8 cellular contexts compared by ENCODE assay signal in the genomic region with DNA sequence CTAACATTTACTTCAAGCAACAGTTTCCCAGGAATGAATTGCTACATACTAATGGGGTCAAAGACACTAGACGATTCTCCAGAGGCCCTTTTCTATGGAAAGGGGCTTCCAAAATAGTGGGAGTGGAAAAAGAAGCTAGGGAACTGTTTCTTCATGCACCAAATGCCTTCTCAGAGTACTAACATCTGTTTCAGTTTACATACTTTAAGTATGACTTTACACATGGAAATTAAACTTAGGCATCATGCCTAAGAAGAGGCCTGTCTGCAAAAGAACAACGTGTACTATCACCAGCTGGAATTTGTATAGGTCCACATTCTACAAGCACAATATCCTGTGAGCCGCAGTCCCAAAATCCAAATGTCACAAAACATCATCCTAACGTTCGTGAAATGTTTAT. TPM values are rescaled to one million over a fixed set of nuclear protein-coding genes. Genes with fewer than 3 reads are reported as not detected.
DNase-seq lines count a peak whose midpoint lies in the region; ATAC-seq and TF ChIP-seq lines count a peak whose summit lies in the region.

No MANE protein-coding gene starts in this region.

- H3K36me3 ChIP-seq in BJ (ENCODE audit: control insufficient read depth, insufficient read depth, low read length): no peaks in the 10 kb centered on the region
- H3K36me3 ChIP-seq in SK-N-SH (replicated peaks in 1 of 2; ENCODE audit: control insufficient read depth in 1 of 2, insufficient read depth in 2 of 2, low read length in 1 of 2): no peaks in the 10 kb centered on the region
- H3K36me3 ChIP-seq in rectal smooth muscle tissue (ENCODE audit: control insufficient read depth, insufficient read depth, low read length): no peaks in the 10 kb centered on the region

- H3F3A ChIP-seq in SK-N-SH (replicated peaks; ENCODE audit: insufficient read depth): peaks cover 50% of the 10 kb centered on the region

- 13% methylated on average over 5 of the region's 5 CpGs for WGBS in SK-N-SH (ENCODE audit: low lambda C conversion rate)

- TF ChIP-seq RAD21 in SK-N-SH (IDR thresholded peaks at IDR 0.05; ENCODE audit: low read length): no peak

- H3K27me3 ChIP-seq in BJ (ENCODE audit: control insufficient read depth, insufficient read depth, low read length) (no peaks in the 10 kb centered on the region), SK-N-SH (ENCODE audit: insufficient read depth) (no peaks in the 10 kb centered on the region), rectal smooth muscle tissue (ENCODE audit: control insufficient read depth, insufficient read depth, low read length) (no peaks in the 10 kb centered on the region)

- no peaks in the 10 kb centered on the region for H4K20me1 ChIP-seq in SK-N-SH (ENCODE audit: insufficient read depth)

- CTCF ChIA-PET in BJ (lab: Yijun Ruan, JAX) (interaction anchor here (0.6 to 2.4 kb wide), 12 partner anchors 19 to 1912 kb away, joined by 3 to 10 read pairs (median 4); partner anchors contain the start of gene COL5A2), SK-N-SH (lab: Yijun Ruan, JAX) (interaction anchor here (0.5 to 3.6 kb wide), 28 partner anchors 9 to 1912 kb away, joined by 3 to 26 read pairs (median 4); no protein-coding TSS in a partner anchor)

- ATAC-seq in Right ventricle myocardium superior (ENCODE audit: poor library complexity): peak; percentile 84

- no peaks in the 10 kb centered on the region for H3K79me2 ChIP-seq in SK-N-SH (ENCODE audit: insufficient read depth)

- POLR2A ChIA-PET in BJ (lab: Charles Lee) (no interaction called here), SK-N-SH (lab: Yijun Ruan, JAX) (no interaction called here)

- intact Hi-C loops in Right ventricle myocardium superior (cut with DNase I): loop anchor here (5.0 to 10.0 kb wide), 2 partner anchors 320 to 887 kb away; no protein-coding TSS in a partner anchor

- H3K9me3 ChIP-seq in SK-N-SH: no peaks in the 10 kb centered on the region

- 0 out of 2 replicates have a peak overlapping the region, but pooled peaks have one; percentile 1 for H2AFZ ChIP-seq in SK-N-SH (ENCODE audit: low read depth)

- DNase-seq in BJ (ENCODE audit: low read depth): peak; percentile 65
- no peak for DNase-seq in SK-N-SH
- no peak for DNase-seq in Right ventricle myocardium superior
- DNase-seq in NCI-H1930 (lab: John Stamatoyannopoulos, UW): no peak
- no peak for DNase-seq in GM10266 (ENCODE audit: extremely low spot score)
- DNase-seq in activated gamma-delta T cell treated with Interleukin-2 at 50 U/mL for 16 hours: no peak
- no peak for DNase-seq in GM19240 (ENCODE audit: insufficient read length, low spot score)

- H3K9me2 ChIP-seq in SK-N-SH: no peaks in the 10 kb centered on the region

- H3K4me3 ChIP-seq in BJ (ENCODE audit: low read depth, low read length) (no peak overlapping the region), SK-N-SH (ENCODE audit: low read depth in 2 of 2, low read length in 1 of 2) (no peak overlapping the region), rectal smooth muscle tissue (ENCODE audit: low read length) (no peak overlapping the region)

- H3K4me1 ChIP-seq in SK-N-SH (ENCODE audit: control insufficient read depth in 1 of 2, insufficient read depth in 2 of 2, low read depth in 1 of 2, low read length in 1 of 2) (peaks cover 20 to 35% of the 10 kb centered on the region in 2 experiments; a peak in 3 of 4 replicates), rectal smooth muscle tissue (ENCODE audit: control insufficient read depth, insufficient read depth, low read length) (peaks cover 19% of the 10 kb centered on the region)

- H3K27ac ChIP-seq in SK-N-SH (ENCODE audit: low read depth in 2 of 2, low read length in 1 of 2) (peak overlapping the region; percentile 89 to 100), rectal smooth muscle tissue (ENCODE audit: low read depth, low read length) (peak overlapping the region; percentile 80)

- no peak for TF ChIP-seq CTCF in BJ (IDR thresholded peaks at IDR 0.05; ENCODE audit: insufficient read depth, low read depth, low read length)
- no peak for TF ChIP-seq CTCF in SK-N-SH (IDR thresholded peaks at IDR 0.05)
- no peak for TF ChIP-seq CTCF in GM10266 (IDR thresholded peaks at IDR 0.05; ENCODE audit: control insufficient read depth, insufficient read depth, low read depth, missing control alignments)

- H3K4me2 ChIP-seq in SK-N-SH: peak overlapping the region; percentile 20; the same call in 1 of the 2 replicates

- peak in 1 of 2 experiments; percentile 90; a peak in 2 of 4 replicates for TF ChIP-seq EP300 in SK-N-SH (IDR thresholded peaks at IDR 0.05; ENCODE audit: borderline replicate concordance in 1 of 2, low read depth in 1 of 2, low read length in 1 of 2)

- peak overlapping the region; percentile 56 for H3K9ac ChIP-seq in SK-N-SH
- H3K9ac ChIP-seq in rectal smooth muscle tissue (ENCODE audit: low read length): no peak overlapping the region

TF ChIP-seq in SK-N-SH, 30 proteins besides CTCF, POLR2A, EP300 and RAD21 (continues in another document):
- TF ChIP-seq RFX5 (IDR thresholded peaks at IDR 0.05; ENCODE audit: low read length): no peak
- TF ChIP-seq JUND (IDR thresholded peaks at IDR 0.05): peak; percentile 75
- TF ChIP-seq, protein P1, sequence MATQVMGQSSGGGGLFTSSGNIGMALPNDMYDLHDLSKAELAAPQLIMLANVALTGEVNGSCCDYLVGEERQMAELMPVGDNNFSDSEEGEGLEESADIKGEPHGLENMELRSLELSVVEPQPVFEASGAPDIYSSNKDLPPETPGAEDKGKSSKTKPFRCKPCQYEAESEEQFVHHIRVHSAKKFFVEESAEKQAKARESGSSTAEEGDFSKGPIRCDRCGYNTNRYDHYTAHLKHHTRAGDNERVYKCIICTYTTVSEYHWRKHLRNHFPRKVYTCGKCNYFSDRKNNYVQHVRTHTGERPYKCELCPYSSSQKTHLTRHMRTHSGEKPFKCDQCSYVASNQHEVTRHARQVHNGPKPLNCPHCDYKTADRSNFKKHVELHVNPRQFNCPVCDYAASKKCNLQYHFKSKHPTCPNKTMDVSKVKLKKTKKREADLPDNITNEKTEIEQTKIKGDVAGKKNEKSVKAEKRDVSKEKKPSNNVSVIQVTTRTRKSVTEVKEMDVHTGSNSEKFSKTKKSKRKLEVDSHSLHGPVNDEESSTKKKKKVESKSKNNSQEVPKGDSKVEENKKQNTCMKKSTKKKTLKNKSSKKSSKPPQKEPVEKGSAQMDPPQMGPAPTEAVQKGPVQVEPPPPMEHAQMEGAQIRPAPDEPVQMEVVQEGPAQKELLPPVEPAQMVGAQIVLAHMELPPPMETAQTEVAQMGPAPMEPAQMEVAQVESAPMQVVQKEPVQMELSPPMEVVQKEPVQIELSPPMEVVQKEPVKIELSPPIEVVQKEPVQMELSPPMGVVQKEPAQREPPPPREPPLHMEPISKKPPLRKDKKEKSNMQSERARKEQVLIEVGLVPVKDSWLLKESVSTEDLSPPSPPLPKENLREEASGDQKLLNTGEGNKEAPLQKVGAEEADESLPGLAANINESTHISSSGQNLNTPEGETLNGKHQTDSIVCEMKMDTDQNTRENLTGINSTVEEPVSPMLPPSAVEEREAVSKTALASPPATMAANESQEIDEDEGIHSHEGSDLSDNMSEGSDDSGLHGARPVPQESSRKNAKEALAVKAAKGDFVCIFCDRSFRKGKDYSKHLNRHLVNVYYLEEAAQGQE (IDR thresholded peaks at IDR 0.05; ENCODE audit: low read depth, low read length): no peak
- TF ChIP-seq MAX (IDR thresholded peaks at IDR 0.05; ENCODE audit: low read depth): peak; percentile 63; the same call in 1 of the 2 replicates
- TF ChIP-seq TEAD4 (IDR thresholded peaks at IDR 0.05; ENCODE audit: borderline replicate concordance, insufficient read depth): peak; percentile 54; the same call in 1 of the 2 replicates
- TF ChIP-seq FOXM1 (IDR thresholded peaks at IDR 0.05; ENCODE audit: low read depth): peak; percentile 59; the same call in 1 of the 2 replicates
- TF ChIP-seq EZH2phosphoT487 (IDR thresholded peaks at IDR 0.05; ENCODE audit: borderline replicate concordance, low read depth): no peak
- no peak for TF ChIP-seq USF1 (IDR thresholded peaks at IDR 0.05; ENCODE audit: borderline replicate concordance, low read depth)
- TF ChIP-seq SIN3A (IDR thresholded peaks at IDR 0.05; ENCODE audit: borderline replicate concordance, low read depth, low read length): no peak
- no peak for TF ChIP-seq FOXJ3 (CRISPR knock-in tag; IDR thresholded peaks at IDR 0.05)
- TF ChIP-seq TCF12 (IDR thresholded peaks at IDR 0.05): peak; percentile 97
- TF ChIP-seq NRF1 (IDR thresholded peaks at IDR 0.05; ENCODE audit: low read depth, low read length): no peak
- no peak for TF ChIP-seq CHD2 (IDR thresholded peaks at IDR 0.05; ENCODE audit: low read length, partially characterized antibody)
- TF ChIP-seq NFIC (IDR thresholded peaks at IDR 0.05; ENCODE audit: borderline replicate concordance): peak; percentile 65; the same call in 1 of the 2 replicates
- TF ChIP-seq POLR2AphosphoS5 (IDR thresholded peaks at IDR 0.05; ENCODE audit: low read depth, low read length): peak; percentile 59; the same call in 1 of the 2 replicates
- no peak for TF ChIP-seq RXRA (IDR thresholded peaks at IDR 0.05; ENCODE audit: borderline replicate concordance, low read depth)
- TF ChIP-seq, protein P2, sequence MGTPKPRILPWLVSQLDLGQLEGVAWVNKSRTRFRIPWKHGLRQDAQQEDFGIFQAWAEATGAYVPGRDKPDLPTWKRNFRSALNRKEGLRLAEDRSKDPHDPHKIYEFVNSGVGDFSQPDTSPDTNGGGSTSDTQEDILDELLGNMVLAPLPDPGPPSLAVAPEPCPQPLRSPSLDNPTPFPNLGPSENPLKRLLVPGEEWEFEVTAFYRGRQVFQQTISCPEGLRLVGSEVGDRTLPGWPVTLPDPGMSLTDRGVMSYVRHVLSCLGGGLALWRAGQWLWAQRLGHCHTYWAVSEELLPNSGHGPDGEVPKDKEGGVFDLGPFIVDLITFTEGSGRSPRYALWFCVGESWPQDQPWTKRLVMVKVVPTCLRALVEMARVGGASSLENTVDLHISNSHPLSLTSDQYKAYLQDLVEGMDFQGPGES (IDR thresholded peaks at IDR 0.05; ENCODE audit: low read depth, low read length): no peak

RNA-seq across cellular contexts. Expression of gene WDR75, which starts 29.4 kb away (rescaled TPM):
- 30.7 and 50.9 TPM in 2 replicates for polyA plus RNA-seq in BJ (2011; rRNA removed)
- polyA minus RNA-seq in BJ (2011; rRNA and poly(A)+ RNA removed): 14.2 and 40.2 TPM in 2 replicates
- 25.6 and 37.4 TPM in 2 replicates for polyA plus RNA-seq in SK-N-SH (2012; rRNA removed)
- 31.5 and 35.6 TPM in 2 replicates for polyA plus RNA-seq in SK-N-SH (2012; cell fraction: cytosol; rRNA removed)
- polyA plus RNA-seq in SK-N-SH (2012; cell fraction: nucleus; rRNA removed): 40.2 and 84.1 TPM in 2 replicates
- 15.0 TPM for total RNA-seq in Right ventricle myocardium superior
